Comparison of ENCODE assay signal across 25 cellular contexts in the genomic region with DNA sequence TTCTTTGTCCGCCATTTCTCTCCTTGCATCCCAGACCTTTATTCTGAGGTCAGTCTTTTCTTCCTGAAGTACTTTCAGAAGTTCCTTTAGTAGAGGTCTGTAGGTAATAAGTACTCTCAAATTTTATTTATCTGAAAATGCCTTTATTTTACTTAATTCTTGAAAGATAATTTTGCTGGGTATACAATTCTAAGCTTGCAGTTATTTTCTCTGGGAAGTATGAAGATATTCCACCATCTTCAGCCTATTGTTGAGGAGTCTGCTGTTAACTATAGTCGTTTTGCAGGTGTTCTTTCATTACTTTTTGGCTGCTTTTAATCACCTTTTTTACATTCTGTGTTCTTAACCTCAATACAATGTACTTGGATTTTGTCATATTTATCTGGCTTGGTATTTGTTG.
"Had no signal": no experiment of that assay in that cellular context is flagged by ENCODE, and none has a peak within 500 bp of the region (broad histone marks: within the 10 kb centered on the region; RNA-seq: fewer than 3 reads in every experiment).

No MANE protein-coding gene starts in this region.

- FAIRE-seq: urothelium cell line had no signal

- H3K4me1 ChIP-seq: stomach, testis, tibial artery, transverse colon, upper lobe of left lung, upper lobe of right lung, uterus, vagina had no signal

- DNase-seq: stimulated activated CD4-positive, alpha-beta T cell treated with anti-CD3 and anti-CD28 coated beads, Interleukin-2, amount 100 ng/mL, for 48 hours; stimulated activated CD4-positive, alpha-beta T cell treated with anti-CD3 and anti-CD28 coated beads, Interleukin-4, amount 100 ng/mL, for 1 hour; stimulated activated CD4-positive, alpha-beta T cell treated with anti-CD3 and anti-CD28 coated beads, Interleukin-4, amount 100 ng/mL, for 24 hours; stimulated activated CD4-positive, alpha-beta T cell treated with anti-CD3 and anti-CD28 coated beads, Interleukin-4, amount 100 ng/mL, for 4 hours; stimulated activated CD8-positive, alpha-beta memory T cell treated with anti-CD3 and anti-CD28 coated beads, Interleukin-4, amount 100 ng/mL, for 48 hours; stimulated activated naive B cell treated with anti-CD40 and anti-IgM and Interleukin-4, amounts not matched to agents 10 μg/mL and 1 μg/mL and 100 μg/mL, for 72 hours; stimulated activated naive CD4-positive, alpha-beta T cell; stimulated activated naive CD4-positive, alpha-beta T cell treated with Interleukin-2 at 50 U/mL for 16 hours; stimulated activated naive CD8-positive, alpha-beta T cell treated with anti-CD3 and anti-CD28 coated beads, Interleukin-15, amount 100 ng/mL, for 72 hours; stimulated activated naive CD8-positive, alpha-beta T cell treated with anti-CD3 and anti-CD28 coated beads, Interleukin-15, Interleukin-2, amounts not matched to agents 100 U/mL and 50 U/mL, for 24 hours; stomach; substantia nigra; testis; thyroid gland; tibial artery; transverse colon; trophoblast cell; upper lobe of left lung; upper lobe of right lung; uterus had no signal

- H3K4me3 ChIP-seq: stomach, suprapubic skin, testis, thoracic aorta, thyroid gland, tibial artery, tibial nerve, transverse colon, upper lobe of left lung, upper lobe of right lung, uterus, vagina had no signal

- H3K27ac ChIP-seq: stomach, suprapubic skin, testis, thoracic aorta, thyroid gland, tibial artery, tibial nerve, transverse colon, upper lobe of left lung, upper lobe of right lung, uterus, vagina had no signal

- H3K36me3 ChIP-seq: stomach, suprapubic skin, thoracic aorta, thyroid gland, tibial artery, tibial nerve, transverse colon, upper lobe of left lung, upper lobe of right lung, uterus, vagina had no signal

- H3K9me3 ChIP-seq: testis, thyroid gland, upper lobe of right lung, uterus, vagina had no signal
